Comparison of ENCODE assay signal across 1 cellular context in genomic region chr1:117059334-117059677, GRCh38.
A peak's percentile ranks its signal among the peaks of the same experiment; 100 is the strongest.
TF ChIP-seq lines count a peak whose summit lies in the region.

No MANE protein-coding gene starts in this region.

TF ChIP-seq in SK-N-SH, 30 proteins besides CTCF, POLR2A, EP300 and RAD21 (continued from another document):
- TF ChIP-seq USF2 (IDR thresholded peaks at IDR 0.05; ENCODE audit: borderline replicate concordance, low read depth, low read length), result no peak
- TF ChIP-seq IRF3 (IDR thresholded peaks at IDR 0.05; ENCODE audit: low read depth, low read length), result no peak
- no peak for TF ChIP-seq FOSL2 (IDR thresholded peaks at IDR 0.05; ENCODE audit: borderline replicate concordance, low read depth)
- TF ChIP-seq JUND (IDR thresholded peaks at IDR 0.05), result no peak
- TF ChIP-seq RXRA (IDR thresholded peaks at IDR 0.05; ENCODE audit: borderline replicate concordance, low read depth), result no peak
- no peak for TF ChIP-seq CHD2 (IDR thresholded peaks at IDR 0.05; ENCODE audit: low read length, partially characterized antibody)
- TF ChIP-seq NRF1 (IDR thresholded peaks at IDR 0.05; ENCODE audit: low read depth, low read length), result peak; percentile 40; the same call in 1 of the 2 replicates
- TF ChIP-seq GATA2 (CRISPR knock-in tag; IDR thresholded peaks at IDR 0.05), result no peak
